Comparison of ENCODE assay signal across 1 cellular context in genomic region chr6:30154709-30155521, GRCh38.
TF ChIP-seq lines count a peak whose summit lies in the region.

No MANE protein-coding gene starts in this region.

TF ChIP-seq in HEK293, 187 proteins besides CTCF, POLR2A, EP300 and RAD21 (continued from another document and continues in another):
- TF ChIP-seq ZNF692 (tag by site-specific recombination; IDR thresholded peaks at IDR 0.05) (peak; percentile 84), ZNF701 (tag by site-specific recombination; IDR thresholded peaks at IDR 0.05) (no peak), SP7 (tag by site-specific recombination; IDR thresholded peaks at IDR 0.05) (peak; percentile 87), HOXC10 (CRISPR knock-in tag; IDR thresholded peaks at IDR 0.05) (no peak), TCF7L2 (IDR thresholded peaks at IDR 0.05; ENCODE audit: borderline replicate concordance, low read depth, low read length) (no peak), PRDM6 (tag by site-specific recombination; IDR thresholded peaks at IDR 0.05) (peak; percentile 77), ZBTB20 (tag by site-specific recombination; IDR thresholded peaks at IDR 0.05) (peak; percentile 0; the same call in 1 of the 2 replicates), ZNF274 (IDR thresholded peaks at IDR 0.05; ENCODE audit: low read length) (no peak), ZNF274 (tag by site-specific recombination; IDR thresholded peaks at IDR 0.05; ENCODE audit: borderline replicate concordance) (no peak), ZNF791 (tag by site-specific recombination; IDR thresholded peaks at IDR 0.05) (no peak), ZNF561 (tag by site-specific recombination; IDR thresholded peaks at IDR 0.05; ENCODE audit: borderline replicate concordance) (no peak), PRDM2 (tag by site-specific recombination; IDR thresholded peaks at IDR 0.05; ENCODE audit: borderline replicate concordance) (no peak), ZNF23 (tag by site-specific recombination; IDR thresholded peaks at IDR 0.05; ENCODE audit: borderline replicate concordance) (no peak), ZNF600 (tag by site-specific recombination; IDR thresholded peaks at IDR 0.05) (peak; percentile 64), ZNF677 (tag by site-specific recombination; IDR thresholded peaks at IDR 0.05) (no peak), ZBTB49 (tag by site-specific recombination; IDR thresholded peaks at IDR 0.05; ENCODE audit: low read depth) (no peak), HIC1 (tag by site-specific recombination; IDR thresholded peaks at IDR 0.05) (0 out of 2 replicates have a peak, but pooled peaks have one; percentile 20), ZNF354C (tag by site-specific recombination; IDR thresholded peaks at IDR 0.05; ENCODE audit: borderline replicate concordance, low read depth) (no peak), SALL2 (tag by site-specific recombination; IDR thresholded peaks at IDR 0.05; ENCODE audit: borderline replicate concordance) (no peak), TSHZ1 (tag by site-specific recombination; IDR thresholded peaks at IDR 0.05; ENCODE audit: borderline replicate concordance) (peak; percentile 65; the same call in 1 of the 2 replicates), ZNF629 (tag by site-specific recombination; IDR thresholded peaks at IDR 0.05) (peak; percentile 82), ZNF623 (tag by site-specific recombination; IDR thresholded peaks at IDR 0.05) (no peak), ZNF549 (tag by site-specific recombination; IDR thresholded peaks at IDR 0.05) (no peak), ZNF133 (tag by site-specific recombination; IDR thresholded peaks at IDR 0.05) (no peak), ZBTB1 (tag by site-specific recombination; IDR thresholded peaks at IDR 0.05) (no peak), ZSCAN30 (tag by site-specific recombination; IDR thresholded peaks at IDR 0.05) (peak; percentile 75; the same call in 1 of the 2 replicates), ZNF398 (tag by site-specific recombination; IDR thresholded peaks at IDR 0.05) (peak; percentile 78), ZNF112 (tag by site-specific recombination; IDR thresholded peaks at IDR 0.05) (no peak), ZNF391 (tag by site-specific recombination; IDR thresholded peaks at IDR 0.05; ENCODE audit: borderline replicate concordance, low read depth) (no peak), AEBP2 (tag by site-specific recombination; IDR thresholded peaks at IDR 0.05; ENCODE audit: borderline replicate concordance) (no peak), REPIN1 (tag by site-specific recombination; IDR thresholded peaks at IDR 0.05; ENCODE audit: low read depth) (no peak), ZIC2 (tag by site-specific recombination; IDR thresholded peaks at IDR 0.05) (peak; percentile 99), KLF16 (tag by site-specific recombination; IDR thresholded peaks at IDR 0.05) (no peak), ZNF558 (tag by site-specific recombination; IDR thresholded peaks at IDR 0.05) (peak; percentile 76; the same call in 1 of the 2 replicates), ZNF560 (tag by site-specific recombination; IDR thresholded peaks at IDR 0.05; ENCODE audit: borderline replicate concordance) (no peak), ZNF837 (tag by site-specific recombination; IDR thresholded peaks at IDR 0.05) (no peak), ZNF488 (tag by site-specific recombination; IDR thresholded peaks at IDR 0.05) (no peak)
